1 cellular context compared by ENCODE assay signal in the genomic region with DNA sequence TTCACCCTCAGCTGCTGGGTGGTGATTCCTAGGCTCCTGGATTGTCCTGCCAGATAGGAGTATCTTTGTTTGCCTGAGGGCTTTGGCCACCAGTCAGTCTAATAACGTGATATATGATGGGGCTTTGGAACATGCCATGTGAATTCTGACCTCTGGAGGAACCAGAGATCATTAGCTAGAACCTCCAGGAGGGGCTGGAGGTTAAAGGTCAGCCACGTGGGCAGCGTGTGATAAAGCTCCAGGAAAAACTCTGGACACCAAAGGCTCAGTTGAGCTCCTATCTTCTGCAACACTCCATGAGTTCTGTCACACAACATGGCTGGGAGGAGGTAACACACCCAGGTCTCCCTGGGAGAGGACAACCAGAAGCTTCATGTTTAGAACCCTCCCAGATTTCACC.
TF ChIP-seq lines count a peak whose summit lies in the region.

No MANE protein-coding gene starts in this region.

TF ChIP-seq in HepG2, 621 proteins besides CTCF, POLR2A, EP300 and RAD21 (continued from another document):
- TF ChIP-seq, protein P1, sequence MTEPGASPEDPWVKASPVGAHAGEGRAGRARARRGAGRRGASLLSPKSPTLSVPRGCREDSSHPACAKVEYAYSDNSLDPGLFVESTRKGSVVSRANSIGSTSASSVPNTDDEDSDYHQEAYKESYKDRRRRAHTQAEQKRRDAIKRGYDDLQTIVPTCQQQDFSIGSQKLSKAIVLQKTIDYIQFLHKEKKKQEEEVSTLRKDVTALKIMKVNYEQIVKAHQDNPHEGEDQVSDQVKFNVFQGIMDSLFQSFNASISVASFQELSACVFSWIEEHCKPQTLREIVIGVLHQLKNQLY (CRISPR knock-in tag; IDR thresholded peaks at IDR 0.05): peak; percentile 58; the same call in 1 of the 2 replicates
- TF ChIP-seq NR2C2 (CRISPR knock-in tag; IDR thresholded peaks at IDR 0.05; ENCODE audit: borderline replicate concordance) (peak; percentile 82; the same call in 1 of the 2 replicates), SIN3A (IDR thresholded peaks at IDR 0.05; ENCODE audit: borderline replicate concordance, low read depth, low read length) (0 out of 2 replicates have a peak, but pooled peaks have one; percentile 40), ZNF329 (CRISPR knock-in tag; IDR thresholded peaks at IDR 0.05; ENCODE audit: low read depth) (no peak)
